In the genomic region with DNA sequence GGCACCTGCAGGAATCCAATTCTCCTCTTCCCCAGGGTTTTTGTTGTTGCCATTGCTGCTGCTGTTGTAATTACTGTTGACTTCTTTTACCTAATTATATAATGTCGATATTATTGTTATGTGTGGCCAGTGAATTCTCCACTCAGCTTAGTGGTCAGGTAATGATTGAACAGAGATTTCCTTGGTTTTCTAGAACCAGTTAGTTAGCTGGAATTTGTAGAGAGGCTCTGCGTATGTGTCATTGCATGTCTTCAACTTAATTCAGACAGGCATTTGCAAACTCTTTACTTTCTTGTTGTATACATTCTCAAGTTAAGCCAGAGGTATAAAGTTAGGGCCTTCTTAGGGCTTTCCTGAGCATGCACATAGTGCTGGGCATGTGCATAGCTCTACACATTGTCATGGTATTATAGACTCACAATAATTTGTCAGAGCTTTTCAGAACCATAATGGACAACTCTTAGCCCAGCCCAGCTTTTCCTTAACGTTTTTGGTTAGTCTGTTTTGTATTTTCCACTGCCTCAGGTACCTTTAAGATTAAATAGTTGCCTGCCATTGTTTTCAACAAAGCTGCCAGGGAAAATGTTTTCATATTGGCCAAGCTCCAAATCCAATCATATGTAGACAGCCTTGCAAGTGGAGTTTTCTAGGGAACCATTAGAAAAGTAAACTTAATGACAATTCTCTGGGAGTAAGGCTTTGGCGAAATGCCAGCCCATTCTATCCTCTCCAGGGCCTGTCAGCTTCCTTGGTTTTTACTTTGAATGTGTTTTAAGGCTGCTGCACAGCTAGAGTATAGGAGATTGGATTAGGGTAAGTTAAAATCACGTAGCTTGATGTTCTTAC, we compare ENCODE assay signal across 9 cellular contexts.
DNase-seq lines count a peak whose midpoint lies in the region; ATAC-seq, FAIRE-seq and TF ChIP-seq lines count a peak whose summit lies in the region.
"Had no signal": no experiment of that assay in that cellular context is flagged by ENCODE, and none has a peak within 500 bp of the region (broad histone marks: within the 10 kb centered on the region; RNA-seq: fewer than 3 reads in every experiment).

No MANE protein-coding gene starts in this region.

- no peak for TF ChIP-seq EP300 in sigmoid colon (IDR thresholded peaks at IDR 0.05)

- no peak overlapping the region for H3K4me3 ChIP-seq in sigmoid colon
- H3K4me3 ChIP-seq: skin epidermis had no signal

- FAIRE-seq in GM12891 (lab: Jason Lieb, UNC) (no peak), HTR-8/SVneo (lab: Jason Lieb, UNC) (no peak)

- H3K9me3 ChIP-seq in sigmoid colon = no peaks in the 10 kb centered on the region

- ATAC-seq in SK-N-SH treated with all-trans-retinoic acid at 6 μM for 48 hours (peak; percentile 83), HG02981 (IDR thresholded peaks at IDR 0.05; ENCODE audit: unreplicated experiment) (no peak)

- in situ Hi-C loops in ACHN (cut with HindIII; ENCODE audit: low pct_ligation_motif_present, low pct_unique_long_range_greater_than_20kb, low sequenced_read_pairs) = no loop called here

- H3K27me3 ChIP-seq in sigmoid colon = no peaks in the 10 kb centered on the region

- no peak overlapping the region for H3K27ac ChIP-seq in sigmoid colon
- H3K27ac ChIP-seq: skin epidermis had no signal

- no peak for TF ChIP-seq CTCF in sigmoid colon (IDR thresholded peaks at IDR 0.05)

- peaks cover 0 to 44% (median 30%) of the 10 kb centered on the region in 4 donors for H3K4me1 ChIP-seq in sigmoid colon

- DNase-seq in ACHN (peak; percentile 62), HCEC 1CT (peak; percentile 2), kidney glomerular epithelial cell (lab: John Stamatoyannopoulos, UW) (peak; percentile 50), sigmoid colon (no peak), GM12891 (ENCODE audit: insufficient read length, low spot score) (no peak), HTR-8/SVneo (ENCODE audit: insufficient read length, low spot score) (no peak)

- no peak for TF ChIP-seq POLR2A in sigmoid colon (IDR thresholded peaks at IDR 0.05)
- no peak for TF ChIP-seq POLR2A in GM12891 (IDR thresholded peaks at IDR 0.05; ENCODE audit: low read depth, low read length)

- 37 to 67% methylated on average over 5 of the region's 5 CpGs for WGBS in sigmoid colon, 2 donors

- intact Hi-C loops in sigmoid colon (cut with DNase I) = no loop called here

- H3K36me3 ChIP-seq in sigmoid colon = peaks cover 0 to 4% (median 0%) of the 10 kb centered on the region in 4 donors

TF ChIP-seq in SK-N-SH treated with all-trans-retinoic acid at 6 μM for 48 hours, 23 proteins besides CTCF, POLR2A, EP300 and RAD21 (continues in another document):
- TF ChIP-seq CSDC2 (CRISPR knock-in tag; IDR thresholded peaks at IDR 0.05) = no peak
- TF ChIP-seq, protein P1, sequence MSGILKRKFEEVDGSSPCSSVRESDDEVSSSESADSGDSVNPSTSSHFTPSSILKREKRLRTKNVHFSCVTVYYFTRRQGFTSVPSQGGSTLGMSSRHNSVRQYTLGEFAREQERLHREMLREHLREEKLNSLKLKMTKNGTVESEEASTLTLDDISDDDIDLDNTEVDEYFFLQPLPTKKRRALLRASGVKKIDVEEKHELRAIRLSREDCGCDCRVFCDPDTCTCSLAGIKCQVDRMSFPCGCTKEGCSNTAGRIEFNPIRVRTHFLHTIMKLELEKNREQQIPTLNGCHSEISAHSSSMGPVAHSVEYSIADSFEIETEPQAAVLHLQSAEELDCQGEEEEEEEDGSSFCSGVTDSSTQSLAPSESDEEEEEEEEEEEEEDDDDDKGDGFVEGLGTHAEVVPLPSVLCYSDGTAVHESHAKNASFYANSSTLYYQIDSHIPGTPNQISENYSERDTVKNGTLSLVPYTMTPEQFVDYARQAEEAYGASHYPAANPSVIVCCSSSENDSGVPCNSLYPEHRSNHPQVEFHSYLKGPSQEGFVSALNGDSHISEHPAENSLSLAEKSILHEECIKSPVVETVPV (CRISPR knock-in tag; IDR thresholded peaks at IDR 0.05) = no peak
- TF ChIP-seq ZFP3 (CRISPR knock-in tag; IDR thresholded peaks at IDR 0.05) = no peak
- TF ChIP-seq ZC3H10 (CRISPR knock-in tag; IDR thresholded peaks at IDR 0.05) = no peak
- TF ChIP-seq PPARA (CRISPR knock-in tag; IDR thresholded peaks at IDR 0.05; ENCODE audit: borderline replicate concordance) = no peak
- TF ChIP-seq ESRRG (CRISPR knock-in tag; IDR thresholded peaks at IDR 0.05) = no peak
- TF ChIP-seq OSR1 (CRISPR knock-in tag; IDR thresholded peaks at IDR 0.05) = no peak
- TF ChIP-seq, protein P2, sequence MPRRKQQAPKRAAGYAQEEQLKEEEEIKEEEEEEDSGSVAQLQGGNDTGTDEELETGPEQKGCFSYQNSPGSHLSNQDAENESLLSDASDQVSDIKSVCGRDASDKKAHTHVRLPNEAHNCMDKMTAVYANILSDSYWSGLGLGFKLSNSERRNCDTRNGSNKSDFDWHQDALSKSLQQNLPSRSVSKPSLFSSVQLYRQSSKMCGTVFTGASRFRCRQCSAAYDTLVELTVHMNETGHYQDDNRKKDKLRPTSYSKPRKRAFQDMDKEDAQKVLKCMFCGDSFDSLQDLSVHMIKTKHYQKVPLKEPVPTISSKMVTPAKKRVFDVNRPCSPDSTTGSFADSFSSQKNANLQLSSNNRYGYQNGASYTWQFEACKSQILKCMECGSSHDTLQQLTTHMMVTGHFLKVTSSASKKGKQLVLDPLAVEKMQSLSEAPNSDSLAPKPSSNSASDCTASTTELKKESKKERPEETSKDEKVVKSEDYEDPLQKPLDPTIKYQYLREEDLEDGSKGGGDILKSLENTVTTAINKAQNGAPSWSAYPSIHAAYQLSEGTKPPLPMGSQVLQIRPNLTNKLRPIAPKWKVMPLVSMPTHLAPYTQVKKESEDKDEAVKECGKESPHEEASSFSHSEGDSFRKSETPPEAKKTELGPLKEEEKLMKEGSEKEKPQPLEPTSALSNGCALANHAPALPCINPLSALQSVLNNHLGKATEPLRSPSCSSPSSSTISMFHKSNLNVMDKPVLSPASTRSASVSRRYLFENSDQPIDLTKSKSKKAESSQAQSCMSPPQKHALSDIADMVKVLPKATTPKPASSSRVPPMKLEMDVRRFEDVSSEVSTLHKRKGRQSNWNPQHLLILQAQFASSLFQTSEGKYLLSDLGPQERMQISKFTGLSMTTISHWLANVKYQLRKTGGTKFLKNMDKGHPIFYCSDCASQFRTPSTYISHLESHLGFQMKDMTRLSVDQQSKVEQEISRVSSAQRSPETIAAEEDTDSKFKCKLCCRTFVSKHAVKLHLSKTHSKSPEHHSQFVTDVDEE (CRISPR knock-in tag; IDR thresholded peaks at IDR 0.05) = no peak

TF ChIP-seq in GM12891, 5 proteins besides CTCF, POLR2A, EP300 and RAD21:
- TF ChIP-seq SPI1 (IDR thresholded peaks at IDR 0.05; ENCODE audit: low read depth, low read length) (no peak), POU2F2 (IDR thresholded peaks at IDR 0.05; ENCODE audit: low read depth, low read length) (no peak), PAX5 (IDR thresholded peaks at IDR 0.05; ENCODE audit: insufficient read depth, low read length, severe bottlenecking) (no peak), TAF1 (IDR thresholded peaks at IDR 0.05; ENCODE audit: low read depth, low read length) (no peak), POLR2AphosphoS5 (IDR thresholded peaks at IDR 0.05; ENCODE audit: low read depth, low read length) (no peak)

Comparison
In these comparisons a context has a peak if more than half of its experiments do, and no peak if none do; other contexts are left out.
1. DNase-seq: peak in ACHN (single experiment), HCEC 1CT (single experiment) and kidney glomerular epithelial cell (single experiment); none in sigmoid colon (single experiment), GM12891 (single experiment) and HTR-8/SVneo (single experiment).